ENCODE assay signal across 8 cellular contexts in genomic region chr1:172497230-172497629, GRCh38. TPM values are rescaled to one million over a fixed set of nuclear protein-coding genes. Genes with fewer than 3 reads are reported as not detected.
DNase-seq lines count a peak whose midpoint lies in the region; ATAC-seq, FAIRE-seq and TF ChIP-seq lines count a peak whose summit lies in the region.

No MANE protein-coding gene starts in this region.

- peaks cover 58% of the 10 kb centered on the region for H3K4me1 Mint-ChIP-seq in CD14-positive monocyte
- H3K4me1 Mint-ChIP-seq in nephron progenitor cell, result peaks cover 75% of the 10 kb centered on the region

- no peak for DNase-seq in CD14-positive monocyte (ENCODE audit: low spot score)
- DNase-seq in NCI-H460 (ENCODE audit: extremely low read depth, low read depth), result peak; percentile 18
- peak; percentile 80 for DNase-seq in ecto neural progenitor cell (ENCODE audit: low spot score)
- peak; percentile 29 for DNase-seq in nephron progenitor cell
- DNase-seq in central memory CD4-positive, alpha-beta T cell, result no peak
- no peak for DNase-seq in DMS153 treated with DMSO at 0.1 percent for 48 hours (lab: John Stamatoyannopoulos, UW; ENCODE audit: unreplicated experiment)
- no peak for DNase-seq in frontal cortex (ENCODE audit: low spot score in 2 of 2)

- H3K4me3 Mint-ChIP-seq in CD14-positive monocyte (peak overlapping the region in 1 of 2 donors; percentile 35), nephron progenitor cell (peak overlapping the region; percentile 52)

- H3K9me3 Mint-ChIP-seq in CD14-positive monocyte, result peaks cover 0 to 2% (median 0%) of the 10 kb centered on the region in 7 donors
- no peaks in the 10 kb centered on the region for H3K9me3 Mint-ChIP-seq in nephron progenitor cell

- intact Hi-C loops in CD14-positive monocyte (cut with micrococcal nuclease), result no loop called here

- H3K27me3 Mint-ChIP-seq in CD14-positive monocyte (ENCODE audit: low read depth in 3 of 3) (peaks cover 0 to 2% (median 2%) of the 10 kb centered on the region in 3 donors), nephron progenitor cell (ENCODE audit: low read depth, poor library complexity) (no peaks in the 10 kb centered on the region)

- ATAC-seq in HG03571 (IDR thresholded peaks at IDR 0.05; ENCODE audit: unreplicated experiment), result no peak

- no peak for FAIRE-seq in frontal cortex (lab: Jason Lieb, UNC)

- H3K36me3 Mint-ChIP-seq in CD14-positive monocyte (no peaks in the 10 kb centered on the region), nephron progenitor cell (ENCODE audit: low read depth) (no peaks in the 10 kb centered on the region)

- TF ChIP-seq CTCF in CD14-positive monocyte (IDR thresholded peaks at IDR 0.05) (no peak), nephron progenitor cell (IDR thresholded peaks at IDR 0.05) (no peak)

- H3K27ac Mint-ChIP-seq in CD14-positive monocyte (peak overlapping the region in 6 of 7 donors; percentile 19 to 78 (median 40)), nephron progenitor cell (peak overlapping the region; percentile 96)

RNA-seq across cellular contexts. Expression of gene SUCO, which starts 35.7 kb away (rescaled TPM):
- polyA plus RNA-seq in CD14-positive monocyte, result 1 to 10 TPM; 6.8 to 8.5 TPM
- 26.5 and 27.7 TPM in 2 replicates for total RNA-seq in NCI-H460 (2014; rRNA removed; shearing (Covaris generic))
- polyA plus RNA-seq in NCI-H460 (2014; cell fraction: nucleus; rRNA removed), result 23.3 and 31.8 TPM in 2 replicates
- 77.0 TPM for total RNA-seq in frontal cortex

RNA-seq across cellular contexts. Expression of gene PIGC, which starts 53.4 kb away (rescaled TPM):
- 10 to 100 TPM; 51.1 to 61.5 TPM for polyA plus RNA-seq in CD14-positive monocyte
- total RNA-seq in NCI-H460 (2014; rRNA removed; shearing (Covaris generic)), result 27.9 and 30.9 TPM in 2 replicates
- 32.2 and 36.3 TPM in 2 replicates for polyA plus RNA-seq in NCI-H460 (2014; cell fraction: nucleus; rRNA removed)
- 28.1 TPM for total RNA-seq in frontal cortex

Comparison
In these comparisons a context has a peak if more than half of its experiments do, and no peak if none do; other contexts are left out.
1. DNase-seq: peak in NCI-H460 (single experiment), ecto neural progenitor cell (single experiment) and nephron progenitor cell (single experiment); none in CD14-positive monocyte (single experiment), central memory CD4-positive, alpha-beta T cell (single experiment), DMS153 treated with DMSO at 0.1 percent for 48 hours (single experiment) and frontal cortex (0 of 2).